Comparison of ENCODE assay signal across 8 cellular contexts in the genomic region with DNA sequence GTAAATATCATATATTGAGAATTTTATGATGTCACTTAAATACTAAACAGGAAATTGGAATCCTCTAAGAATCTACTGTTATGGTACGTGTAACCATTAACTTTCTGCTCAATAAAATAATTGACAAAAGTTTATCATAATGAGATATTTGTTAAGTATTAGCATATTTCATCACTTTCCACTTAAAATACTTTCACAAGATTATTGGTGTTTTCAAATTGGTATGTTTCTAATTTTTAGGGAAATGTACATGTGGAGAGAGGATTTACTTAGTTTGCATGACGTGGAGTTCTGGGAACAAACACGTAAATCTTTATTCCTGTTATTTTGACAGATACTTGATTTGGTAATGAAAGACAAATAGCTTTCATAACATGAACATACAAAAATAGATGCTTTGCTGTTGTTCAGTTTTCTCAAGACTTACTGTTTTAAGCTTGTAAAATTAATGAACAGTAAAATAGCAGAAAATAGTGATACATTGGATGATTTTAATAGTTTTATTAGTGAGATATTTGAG. TPM values are rescaled to one million over a fixed set of nuclear protein-coding genes. Genes with fewer than 3 reads are reported as not detected.
DNase-seq lines count a peak whose midpoint lies in the region; ATAC-seq, FAIRE-seq and TF ChIP-seq lines count a peak whose summit lies in the region.

No MANE protein-coding gene starts in this region.

- H3K36me3 Mint-ChIP-seq in endothelial cell (ENCODE audit: low read depth, unreplicated experiment): peaks cover 14% of the 10 kb centered on the region

- peak overlapping the region; percentile 98 for H3K9ac ChIP-seq in PC-3 (ENCODE audit: low read length)

- H3K79me2 ChIP-seq in DOHH2 (ENCODE audit: control insufficient read depth, low read length): peaks cover 97% of the 10 kb centered on the region
- peaks cover 89% of the 10 kb centered on the region for H3K79me2 ChIP-seq in PC-3 (ENCODE audit: low read length)

- H3K4me1 Mint-ChIP-seq in endothelial cell (ENCODE audit: unreplicated experiment): peaks cover 44% of the 10 kb centered on the region

- H3K36me3 ChIP-seq in DOHH2 (ENCODE audit: control insufficient read depth, low read length) (peaks cover 62% of the 10 kb centered on the region), PC-3 (ENCODE audit: low read depth, low read length) (peaks cover 27% of the 10 kb centered on the region), pancreas (no peaks in the 10 kb centered on the region)

- no peak overlapping the region for H2AFZ ChIP-seq in PC-3 (ENCODE audit: low read length)

- H3K9me2 ChIP-seq in DOHH2 (replicated peaks; ENCODE audit: control insufficient read depth, low read length) (no peaks in the 10 kb centered on the region), PC-3 (replicated peaks; ENCODE audit: low read length) (no peaks in the 10 kb centered on the region)

- H3F3A ChIP-seq in DOHH2 (ENCODE audit: control insufficient read depth, insufficient read depth) (peaks cover 17% of the 10 kb centered on the region), PC-3 (ENCODE audit: low read length, unreplicated experiment) (no peaks in the 10 kb centered on the region)

- H3K9me3 ChIP-seq in DOHH2 (ENCODE audit: control insufficient read depth, insufficient read depth, low read length): no peaks in the 10 kb centered on the region
- H3K9me3 ChIP-seq in PC-3 (ENCODE audit: low read length): no peaks in the 10 kb centered on the region
- H3K9me3 ChIP-seq in pancreas: no peaks in the 10 kb centered on the region

- intact Hi-C loops in PC-3 (cut with micrococcal nuclease) (loop anchor here (5.0 kb wide), 1 partner anchor 130 kb away; the partner anchor contains the start of gene ANKRD13C), pancreas (cut with DNase I) (no loop called here)

- peak overlapping the region; percentile 95 for H3K27ac Mint-ChIP-seq in endothelial cell (ENCODE audit: unreplicated experiment)

- no peak for TF ChIP-seq CTCF in DOHH2 (IDR thresholded peaks at IDR 0.05; ENCODE audit: low read depth, low read length, poor library complexity, severe bottlenecking)
- no peak for TF ChIP-seq CTCF in PC-3 (conservative IDR thresholded peaks at IDR 0.05; ENCODE audit: low read depth, low read length)
- TF ChIP-seq CTCF in endothelial cell (IDR thresholded peaks at IDR 0.05; ENCODE audit: unreplicated experiment): no peak
- no peak for TF ChIP-seq CTCF in pancreas (IDR thresholded peaks at IDR 0.05)

- DNase-seq in PC-3 (no peak), endothelial cell (ENCODE audit: low spot score) (no peak), pancreas (no peak), GM03348 (ENCODE audit: low spot score) (no peak), RKO (ENCODE audit: low spot score) (no peak)

- H3K4me3 Mint-ChIP-seq in endothelial cell (ENCODE audit: unreplicated experiment): peak overlapping the region; percentile 90

- no TSS peak for BruUV-seq in PC-3 (replicated peaks; lab: Mats Ljungman, UMichigan)

- H3K27me3 Mint-ChIP-seq in endothelial cell (ENCODE audit: unreplicated experiment): peaks cover 2% of the 10 kb centered on the region

- H3K4me3 ChIP-seq in DOHH2 (ENCODE audit: low read length): peak overlapping the region; percentile 87
- H3K4me3 ChIP-seq in PC-3 (ENCODE audit: low read length): peak overlapping the region; percentile 99
- H3K4me3 ChIP-seq in pancreas: peak overlapping the region in 2 of 4 donors; percentile 73 to 80

- H3K27ac ChIP-seq in DOHH2 (ENCODE audit: low read depth, low read length): peak overlapping the region; percentile 86
- H3K27ac ChIP-seq in PC-3 (ENCODE audit: low read length): no peak overlapping the region
- peak overlapping the region in 2 of 4 donors; percentile 97 to 98 for H3K27ac ChIP-seq in pancreas

- H3K4me2 ChIP-seq in DOHH2 (ENCODE audit: low read length) (peak overlapping the region; percentile 58), PC-3 (ENCODE audit: low read length) (peak overlapping the region; percentile 88)

- ATAC-seq in PC-3 (no peak), pancreas (no peak), GM18870 (IDR thresholded peaks at IDR 0.05; ENCODE audit: unreplicated experiment) (no peak), GM21825 (IDR thresholded peaks at IDR 0.05; ENCODE audit: unreplicated experiment) (no peak)

- CTCF ChIA-PET in PC-3 (lab: Charles Lee): interaction anchor here (0.5 kb wide), 1 partner anchor 188 kb away, joined by 3 read pairs; no protein-coding TSS in a partner anchor

- H3K27me3 ChIP-seq in DOHH2 (ENCODE audit: control insufficient read depth, low read length) (no peaks in the 10 kb centered on the region), PC-3 (ENCODE audit: low read length) (no peaks in the 10 kb centered on the region), pancreas (no peaks in the 10 kb centered on the region)

- POLR2A ChIA-PET in PC-3 (lab: Charles Lee; ENCODE audit: unreplicated experiment): no interaction called here

- no peaks in the 10 kb centered on the region for H3K9me3 Mint-ChIP-seq in endothelial cell (ENCODE audit: unreplicated experiment)

- 14 to 22% methylated on average over 3 of the region's 3 CpGs for WGBS in pancreas, 2 donors

- H3K4me1 ChIP-seq in DOHH2 (ENCODE audit: control insufficient read depth, low read length) (peaks cover 51% of the 10 kb centered on the region), PC-3 (ENCODE audit: insufficient read depth, low read length) (peaks cover 33% of the 10 kb centered on the region), pancreas (peaks cover 14 to 31% (median 28%) of the 10 kb centered on the region in 3 donors)

- FAIRE-seq in pancreas (lab: Jason Lieb, UNC): peak; percentile 43

- H4K20me1 ChIP-seq in DOHH2 (ENCODE audit: control insufficient read depth, insufficient read depth, low read depth, low read length): peaks cover 42% of the 10 kb centered on the region
- H4K20me1 ChIP-seq in PC-3 (ENCODE audit: low read length): peaks cover 47% of the 10 kb centered on the region

RNA-seq across cellular contexts. Expression of gene SRSF11, which starts 1.6 kb away (rescaled TPM):
- total RNA-seq in PC-3 (2014; rRNA removed) (98.7 and 112 TPM in 2 replicates), endothelial cell (ENCODE audit: unreplicated experiment) (270 TPM), pancreas (10 to 100 TPM; 35.4 to 81.8 (median 68.1) TPM)
- 100 to 1,000 TPM; 145 to 252 TPM for polyA plus RNA-seq in pancreas

RNA-seq across cellular contexts. Expression of gene LRRC40, which starts 17.4 kb away (rescaled TPM):
- total RNA-seq in PC-3 (2014; rRNA removed) (17.9 and 18.4 TPM in 2 replicates), endothelial cell (ENCODE audit: unreplicated experiment) (27.2 TPM), pancreas (1 to 10 TPM; 2.8 to 5.6 (median 3.8) TPM)
- 1 to 10 TPM; 3.3 to 5.7 TPM for polyA plus RNA-seq in pancreas
